Comparison of ENCODE assay signal across 1 cellular context in genomic region chr11:94791216-94791889, GRCh38.
A peak's percentile ranks its signal among the peaks of the same experiment; 100 is the strongest.
TF ChIP-seq lines count a peak whose summit lies in the region.

No MANE protein-coding gene starts in this region.

TF ChIP-seq in K562, 482 proteins besides CTCF, POLR2A, EP300 and RAD21 (continued from another document):
- TF ChIP-seq MITF (IDR thresholded peaks at IDR 0.05) (no peak), CBFA2T3 (IDR thresholded peaks at IDR 0.05) (0 out of 2 replicates have a peak, but pooled peaks have one; percentile 13)
